Comparison of ENCODE assay signal across 8 cellular contexts in genomic region chr22:41834005-41834975, GRCh38. TPM values are rescaled to one million over a fixed set of nuclear protein-coding genes. Genes with fewer than 3 reads are reported as not detected.
DNase-seq lines count a peak whose midpoint lies in the region; ATAC-seq, FAIRE-seq and TF ChIP-seq lines count a peak whose summit lies in the region.

No MANE protein-coding gene starts in this region.

- TF ChIP-seq POLR2A in H54 (IDR thresholded peaks at IDR 0.05; ENCODE audit: low read depth, low read length) = no peak

- CTCF ChIA-PET in Panc1 (lab: Charles Lee) = interaction anchor here (0.6 kb wide), 1 partner anchor 130 kb away, joined by 4 read pairs; no protein-coding TSS in a partner anchor

- H3K9me3 ChIP-seq in HAP-1 (no peaks in the 10 kb centered on the region), Panc1 (ENCODE audit: control insufficient read depth, insufficient read depth, low read depth, low read length) (no peaks in the 10 kb centered on the region)

- no peak for DNase-seq in HAP-1 (ENCODE audit: low spot score in 2 of 2)
- no peak for DNase-seq in Panc1 (ENCODE audit: low read depth, low spot score)
- no peak for DNase-seq in epithelial cell of proximal tubule (ENCODE audit: low read depth)
- DNase-seq in pons (ENCODE audit: low spot score) = peak; percentile 42
- DNase-seq in NCI-H2227 treated with DMSO at 0.1 percent for 48 hours (lab: John Stamatoyannopoulos, UW) = no peak
- DNase-seq in H54 (ENCODE audit: insufficient read length, low spot score) = no peak
- DNase-seq in HuH-7.5 (ENCODE audit: low spot score) = no peak

- peaks cover 10% of the 10 kb centered on the region for H3K4me1 ChIP-seq in HAP-1
- H3K4me1 ChIP-seq in Panc1 (ENCODE audit: control insufficient read depth, insufficient read depth, low read length) = peaks cover 17% of the 10 kb centered on the region

- peak overlapping the region; percentile 79 for H3K27ac ChIP-seq in Panc1 (ENCODE audit: low read length)

- POLR2A ChIA-PET in Panc1 (lab: Charles Lee) = no interaction called here

- H3K4me3 ChIP-seq in HAP-1 = peak overlapping the region; percentile 77
- peak overlapping the region; percentile 68 to 75 for H3K4me3 ChIP-seq in Panc1 (ENCODE audit: low read depth in 2 of 2, low read length in 2 of 2)
- H3K4me3 ChIP-seq in epithelial cell of proximal tubule (ENCODE audit: low read depth, low read length) = peak overlapping the region; percentile 89

- H3K27me3 ChIP-seq in HAP-1 (ENCODE audit: low read depth) (no peaks in the 10 kb centered on the region), Panc1 (ENCODE audit: control insufficient read depth, insufficient read depth, low read length) (no peaks in the 10 kb centered on the region)

- H3K36me3 ChIP-seq in HAP-1 (replicated peaks) = peaks cover 44% of the 10 kb centered on the region
- peaks cover 4% of the 10 kb centered on the region; the same call in 1 of the 2 replicates for H3K36me3 ChIP-seq in Panc1 (ENCODE audit: control insufficient read depth, insufficient read depth, low read length)

- in situ Hi-C loops in HAP-1 (cut with MboI; ENCODE audit: low sequenced_read_pairs) (no loop called here), Panc1 (cut with HindIII; ENCODE audit: low pct_unique_long_range_greater_than_20kb, low sequenced_read_pairs) (no loop called here)

- TSS peak; percentile 83 for BruUV-seq in Panc1 (replicated peaks; lab: Mats Ljungman, UMichigan)

- FAIRE-seq in H54 (lab: Jason Lieb, UNC) = no peak

- intact Hi-C loops in Panc1 (cut with micrococcal nuclease; ENCODE audit: unreplicated experiment) = no loop called here

- ATAC-seq in Panc1 = no peak
- no peak for ATAC-seq in GM21423 (IDR thresholded peaks at IDR 0.05; ENCODE audit: unreplicated experiment)

- TF ChIP-seq CTCF in Panc1 (IDR thresholded peaks at IDR 0.05) (no peak), epithelial cell of proximal tubule (conservative IDR thresholded peaks at IDR 0.05; ENCODE audit: low read depth, low read length) (no peak)

RNA-seq across cellular contexts. Expression of gene SREBF2, which starts 1.4 kb away (rescaled TPM):
- total RNA-seq in Panc1 (2021; ENCODE audit: unreplicated experiment) (73.0 TPM), epithelial cell of proximal tubule (61.1 and 73.4 TPM in 2 replicates)
- polyA plus RNA-seq in Panc1 (2012; ENCODE audit: insufficient read length) = 96.1 TPM

RNA-seq across cellular contexts. Expression of gene CCDC134, which starts 33.8 kb away (rescaled TPM):
- 16.7 TPM for total RNA-seq in Panc1 (2021; ENCODE audit: unreplicated experiment)
- polyA plus RNA-seq in Panc1 (2012; ENCODE audit: insufficient read length) = 5.7 TPM
- 17.8 and 21.7 TPM in 2 replicates for total RNA-seq in epithelial cell of proximal tubule
